17 cellular contexts compared by ENCODE assay signal in genomic region chr15:84721381-84721780, GRCh38. TPM values are rescaled to one million over a fixed set of nuclear protein-coding genes. Genes with fewer than 3 reads are reported as not detected.
DNase-seq lines count a peak whose midpoint lies in the region; ATAC-seq and TF ChIP-seq lines count a peak whose summit lies in the region.
"Had no signal": no experiment of that assay in that cellular context is flagged by ENCODE, and none has a peak within 500 bp of the region (broad histone marks: within the 10 kb centered on the region; RNA-seq: fewer than 3 reads in every experiment).

No MANE protein-coding gene starts in this region.

- ATAC-seq in CD4-positive, alpha-beta T cell (ENCODE audit: poor library complexity): peak; percentile 70
- peak; percentile 25 for ATAC-seq in activated naive CD8-positive, alpha-beta T cell treated with anti-CD3 and anti-CD28 coated beads, Interleukin-2, amount 10 ng/mL, durations not matched to agents 7 days and 5 days (ENCODE audit: low read depth)
- ATAC-seq in natural killer cell (no peak), HG02642 (IDR thresholded peaks at IDR 0.05; ENCODE audit: poor library complexity, unreplicated experiment) (no peak)

- H3K4me1 ChIP-seq in colonic mucosa: no peaks in the 10 kb centered on the region
- H3K4me1 ChIP-seq: parathyroid adenoma had no signal

- TF ChIP-seq CTCF in CD4-positive, alpha-beta T cell (IDR thresholded peaks at IDR 0.05): no peak
- TF ChIP-seq CTCF in natural killer cell (IDR thresholded peaks at IDR 0.05) (no peak), colonic mucosa (IDR thresholded peaks at IDR 0.05) (no peak)

- H3K9me3 ChIP-seq in CD4-positive, alpha-beta T cell (ENCODE audit: control insufficient read depth, low read length): no peaks in the 10 kb centered on the region
- H3K9me3 ChIP-seq in colonic mucosa: no peaks in the 10 kb centered on the region
- H3K9me3 ChIP-seq: BLaER1 had no signal

- H3K4me3 ChIP-seq in Jurkat, Clone E6-1 (ENCODE audit: low read length): no peak overlapping the region
- no peak overlapping the region for H3K4me3 ChIP-seq in colonic mucosa
- H3K4me3 ChIP-seq: BLaER1, GM23248 had no signal

- H3K27ac Mint-ChIP-seq in CD4-positive, alpha-beta T cell: peak overlapping the region; percentile 90
- H3K27ac Mint-ChIP-seq in activated naive CD8-positive, alpha-beta T cell treated with anti-CD3 and anti-CD28 coated beads, Interleukin-2, amount 10 ng/mL, durations not matched to agents 7 days and 5 days: peak overlapping the region; percentile 89
- H3K27ac Mint-ChIP-seq in natural killer cell: peak overlapping the region; percentile 35 to 85

- H3K36me3 Mint-ChIP-seq in CD4-positive, alpha-beta T cell (ENCODE audit: low read depth): peaks cover 4% of the 10 kb centered on the region
- H3K36me3 Mint-ChIP-seq in activated naive CD8-positive, alpha-beta T cell treated with anti-CD3 and anti-CD28 coated beads, Interleukin-2, amount 10 ng/mL, durations not matched to agents 7 days and 5 days: peaks cover 2% of the 10 kb centered on the region
- H3K36me3 Mint-ChIP-seq in natural killer cell: no peaks in the 10 kb centered on the region

- CTCF ChIA-PET in CD4-positive, alpha-beta T cell (lab: Charles Lee): interaction anchor here (1.2 kb wide), 1 partner anchor 26 kb away, joined by 4 read pairs; no protein-coding TSS in a partner anchor

- DNase-seq in CD4-positive, alpha-beta T cell: peak in 4 of 10 experiments; percentile 9 to 28 (median 19)
- DNase-seq in Jurkat, Clone E6-1 (ENCODE audit: low read depth, low spot score): peak; percentile 51
- DNase-seq in activated naive CD8-positive, alpha-beta T cell treated with anti-CD3 and anti-CD28 coated beads, Interleukin-2, amount 10 ng/mL, durations not matched to agents 7 days and 5 days: no peak
- DNase-seq in natural killer cell (no peak), colonic mucosa (no peak), superior temporal gyrus (ENCODE audit: extremely low spot score) (no peak), UCSD-AML1 (lab: John Stamatoyannopoulos, UW; ENCODE audit: unreplicated experiment) (no peak)
- DNase-seq: caudate nucleus; foreskin melanocyte; GM23248; NCI-H1048; NK-92 treated with Interleukin-12 subunit alpha and Interleukin-12 subunit beta, amount 100 ng/mL, for 24 hours; Right ventricle myocardium superior; T1000 had no signal

- no peaks in the 10 kb centered on the region for H3K27me3 Mint-ChIP-seq in CD4-positive, alpha-beta T cell
- H3K27me3 Mint-ChIP-seq in activated naive CD8-positive, alpha-beta T cell treated with anti-CD3 and anti-CD28 coated beads, Interleukin-2, amount 10 ng/mL, durations not matched to agents 7 days and 5 days: no peaks in the 10 kb centered on the region
- no peaks in the 10 kb centered on the region for H3K27me3 Mint-ChIP-seq in natural killer cell (ENCODE audit: low read depth in 2 of 2)

- H3K4me1 Mint-ChIP-seq in CD4-positive, alpha-beta T cell (ENCODE audit: low read depth): peaks cover 67% of the 10 kb centered on the region
- H3K4me1 Mint-ChIP-seq in activated naive CD8-positive, alpha-beta T cell treated with anti-CD3 and anti-CD28 coated beads, Interleukin-2, amount 10 ng/mL, durations not matched to agents 7 days and 5 days: peaks cover 34% of the 10 kb centered on the region
- peaks cover 27 to 44% of the 10 kb centered on the region in 2 donors for H3K4me1 Mint-ChIP-seq in natural killer cell

- H3K36me3 ChIP-seq in colonic mucosa: no peaks in the 10 kb centered on the region
- H3K36me3 ChIP-seq: BLaER1 had no signal

- POLR2A ChIA-PET in CD4-positive, alpha-beta T cell (lab: Charles Lee): interaction anchor here (0.8 to 8.2 kb wide), 10 partner anchors 9 to 90 kb away, joined by 3 to 227 read pairs (median 6); partner anchors contain the start of genes NMB, WDR73 and ZNF592
- POLR2A ChIA-PET in activated naive CD8-positive, alpha-beta T cell treated with anti-CD3 and anti-CD28 coated beads, Interleukin-2, amount 10 ng/mL, durations not matched to agents 7 days and 5 days (lab: Charles Lee): interaction anchor here (0.7 to 6.3 kb wide), 4 partner anchors 10 to 27 kb away, joined by 3 to 60 read pairs (median 14); partner anchors contain the start of gene ZNF592

- peak overlapping the region; percentile 51 for H3K27ac ChIP-seq in CD4-positive, alpha-beta T cell (ENCODE audit: low read depth, low read length)
- H3K27ac ChIP-seq in colonic mucosa: no peak overlapping the region
- H3K27ac ChIP-seq: BLaER1, GM23248, parathyroid adenoma had no signal

- no peak overlapping the region for H3K9ac ChIP-seq in colonic mucosa (ENCODE audit: low read depth in 2 of 2, low read length in 2 of 2)
- H3K9ac ChIP-seq: BLaER1, GM23248, parathyroid adenoma had no signal

- H3K9me3 Mint-ChIP-seq in CD4-positive, alpha-beta T cell: no peaks in the 10 kb centered on the region
- no peaks in the 10 kb centered on the region for H3K9me3 Mint-ChIP-seq in activated naive CD8-positive, alpha-beta T cell treated with anti-CD3 and anti-CD28 coated beads, Interleukin-2, amount 10 ng/mL, durations not matched to agents 7 days and 5 days
- H3K9me3 Mint-ChIP-seq in natural killer cell: no peaks in the 10 kb centered on the region

- H3K27me3 ChIP-seq in CD4-positive, alpha-beta T cell (ENCODE audit: control insufficient read depth, insufficient read depth, low read length): no peaks in the 10 kb centered on the region
- no peaks in the 10 kb centered on the region for H3K27me3 ChIP-seq in colonic mucosa
- H3K27me3 ChIP-seq: BLaER1 had no signal

- intact Hi-C loops in CD4-positive, alpha-beta T cell (cut with DNase I, micrococcal nuclease): no loop called here
- intact Hi-C loops in natural killer cell (cut with micrococcal nuclease) (no loop called here), colonic mucosa (cut with DNase I) (no loop called here)

- H3K4me3 Mint-ChIP-seq in CD4-positive, alpha-beta T cell: peak overlapping the region; percentile 66
- H3K4me3 Mint-ChIP-seq in activated naive CD8-positive, alpha-beta T cell treated with anti-CD3 and anti-CD28 coated beads, Interleukin-2, amount 10 ng/mL, durations not matched to agents 7 days and 5 days: peak overlapping the region; percentile 65
- H3K4me3 Mint-ChIP-seq in natural killer cell: peak overlapping the region; percentile 4

RNA-seq across cellular contexts. Expression of gene SEC11A, which starts 5.4 kb away (rescaled TPM):
- total RNA-seq in CD4-positive, alpha-beta T cell: 10 to 100 TPM; 44.1 to 47.0 TPM
- 109 TPM for polyA plus RNA-seq in Jurkat, Clone E6-1 (2012; ENCODE audit: insufficient read depth, insufficient read length)
- total RNA-seq in activated naive CD8-positive, alpha-beta T cell treated with anti-CD3 and anti-CD28 coated beads, Interleukin-2, amount 10 ng/mL, durations not matched to agents 7 days and 5 days: 10 to 100 TPM; 97.1 to 99.1 TPM
- total RNA-seq in natural killer cell (10 to 100 TPM; 78.7 to 89.3 (median 81.8) TPM), colonic mucosa (100 to 1,000 TPM; 146 to 154 TPM)

RNA-seq across cellular contexts. Expression of gene ZNF592, which starts 27.0 kb away (rescaled TPM):
- total RNA-seq in CD4-positive, alpha-beta T cell: 10 to 100 TPM; 37.5 to 38.2 TPM
- polyA plus RNA-seq in Jurkat, Clone E6-1 (2012; ENCODE audit: insufficient read depth, insufficient read length): 19.8 TPM
- total RNA-seq in activated naive CD8-positive, alpha-beta T cell treated with anti-CD3 and anti-CD28 coated beads, Interleukin-2, amount 10 ng/mL, durations not matched to agents 7 days and 5 days: 10 to 100 TPM; 35.6 TPM
- total RNA-seq in natural killer cell (10 to 100 TPM; 38.0 to 43.8 (median 39.1) TPM), colonic mucosa (10 to 100 TPM; 25.9 to 27.0 TPM)

Comparison
In these comparisons a context has a peak if more than half of its experiments do, and no peak if none do; other contexts are left out.
1. ATAC-seq: peak in CD4-positive, alpha-beta T cell (single experiment) and activated naive CD8-positive, alpha-beta T cell treated with anti-CD3 and anti-CD28 coated beads, Interleukin-2, amount 10 ng/mL, durations not matched to agents 7 days and 5 days (single experiment); none in natural killer cell (0 of 3) and HG02642 (single experiment).
2. H3K4me3 Mint-ChIP-seq: peak in every context shown above with its lines; median percentile 66 in CD4-positive, alpha-beta T cell; 65 in activated naive CD8-positive, alpha-beta T cell treated with anti-CD3 and anti-CD28 coated beads, Interleukin-2, amount 10 ng/mL, durations not matched to agents 7 days and 5 days; 4 in natural killer cell.
3. Peak in every context shown above with its lines, with median percentiles within 50 percentile points of each other: H3K27ac Mint-ChIP-seq.